ENCODE assay signal across 8 cellular contexts in genomic region chr2:195658541-195658890, GRCh38. TPM values are rescaled to one million over a fixed set of nuclear protein-coding genes. Genes with fewer than 3 reads are reported as not detected.
DNase-seq lines count a peak whose midpoint lies in the region; ATAC-seq lines count a peak whose summit lies in the region.

No MANE protein-coding gene starts in this region.

- intact Hi-C loops in activated T-helper 1 cell treated with anti-CD3 and anti-CD28 coated beads, Interleukin-12 subunit alpha, Interleukin-12 subunit beta, Interleukin-2, Interleukin-4 antibody, amounts not matched to agents 30 ng/mL and 10 ng/mL and 1 ng/mL, durations not matched to agents 14 hours and 24 hours and 36 hours (cut with micrococcal nuclease): loop anchor here (5.0 kb wide), 5 partner anchors 251 to 1269 kb away; partner anchors contain the start of gene PGAP1
- intact Hi-C loops in right cardiac atrium (cut with DNase I): loop anchor here in 3 of 4 donors (5.0 to 10.0 kb wide), 3 partner anchors 74 to 84 kb away; no protein-coding TSS in a partner anchor

- H3K4me3 ChIP-seq in right cardiac atrium (ENCODE audit: low read length): peak overlapping the region; percentile 92

- DNase-seq in NOMO-1 treated with DMSO at 0.1 percent for 48 hours (lab: John Stamatoyannopoulos, UW; ENCODE audit: unreplicated experiment) (peak; percentile 54), NOMO-1 (lab: John Stamatoyannopoulos, UW; ENCODE audit: unreplicated experiment in 2 of 2) (no peak), NCI-H146 treated with DMSO at 0.1 percent for 48 hours (lab: John Stamatoyannopoulos, UW; ENCODE audit: unreplicated experiment) (peak; percentile 3), right cardiac atrium (no peak), smooth muscle cell of the brain vasculature (ENCODE audit: low read depth, low spot score) (peak; percentile 45), germinal center (ENCODE audit: low spot score) (no peak)
- no peak for DNase-seq in activated T-helper 1 cell treated with anti-CD3 and anti-CD28 coated beads, Interleukin-12 subunit alpha, Interleukin-12 subunit beta, Interleukin-2, Interleukin-4 antibody, amounts not matched to agents 30 ng/mL and 10 ng/mL and 1 ng/mL, durations not matched to agents 14 hours and 24 hours and 36 hours (ENCODE audit: low spot score)

- H3K4me3 Mint-ChIP-seq in activated T-helper 1 cell treated with anti-CD3 and anti-CD28 coated beads, Interleukin-12 subunit alpha, Interleukin-12 subunit beta, Interleukin-2, Interleukin-4 antibody, amounts not matched to agents 30 ng/mL and 10 ng/mL and 1 ng/mL, durations not matched to agents 14 hours and 24 hours and 36 hours: peak overlapping the region; percentile 99

- no peaks in the 10 kb centered on the region for H3K4me1 ChIP-seq in right cardiac atrium (ENCODE audit: control insufficient read depth, insufficient read depth, low read length)

- peaks cover 29% of the 10 kb centered on the region for H3K36me3 Mint-ChIP-seq in activated T-helper 1 cell treated with anti-CD3 and anti-CD28 coated beads, Interleukin-12 subunit alpha, Interleukin-12 subunit beta, Interleukin-2, Interleukin-4 antibody, amounts not matched to agents 30 ng/mL and 10 ng/mL and 1 ng/mL, durations not matched to agents 14 hours and 24 hours and 36 hours (ENCODE audit: low read depth)

- no peak overlapping the region for H3K27ac ChIP-seq in right cardiac atrium (ENCODE audit: low read length)

- no peaks in the 10 kb centered on the region for H3K9me3 Mint-ChIP-seq in activated T-helper 1 cell treated with anti-CD3 and anti-CD28 coated beads, Interleukin-12 subunit alpha, Interleukin-12 subunit beta, Interleukin-2, Interleukin-4 antibody, amounts not matched to agents 30 ng/mL and 10 ng/mL and 1 ng/mL, durations not matched to agents 14 hours and 24 hours and 36 hours

- ATAC-seq in right cardiac atrium (no peak), HG03521 (IDR thresholded peaks at IDR 0.05; ENCODE audit: unreplicated experiment) (no peak)

- WGBS in right cardiac atrium: 0% methylated on average over 1 of the region's 1 CpG

- peaks cover 42% of the 10 kb centered on the region for H3K4me1 Mint-ChIP-seq in activated T-helper 1 cell treated with anti-CD3 and anti-CD28 coated beads, Interleukin-12 subunit alpha, Interleukin-12 subunit beta, Interleukin-2, Interleukin-4 antibody, amounts not matched to agents 30 ng/mL and 10 ng/mL and 1 ng/mL, durations not matched to agents 14 hours and 24 hours and 36 hours (ENCODE audit: low read depth)

- H3K27me3 Mint-ChIP-seq in activated T-helper 1 cell treated with anti-CD3 and anti-CD28 coated beads, Interleukin-12 subunit alpha, Interleukin-12 subunit beta, Interleukin-2, Interleukin-4 antibody, amounts not matched to agents 30 ng/mL and 10 ng/mL and 1 ng/mL, durations not matched to agents 14 hours and 24 hours and 36 hours (ENCODE audit: insufficient read depth): no peaks in the 10 kb centered on the region

- no peaks in the 10 kb centered on the region for H3K27me3 ChIP-seq in right cardiac atrium (ENCODE audit: control insufficient read depth, insufficient read depth)

- H3K9me3 ChIP-seq in right cardiac atrium (ENCODE audit: control insufficient read depth, low read length): no peaks in the 10 kb centered on the region

- peak overlapping the region; percentile 99 for H3K27ac Mint-ChIP-seq in activated T-helper 1 cell treated with anti-CD3 and anti-CD28 coated beads, Interleukin-12 subunit alpha, Interleukin-12 subunit beta, Interleukin-2, Interleukin-4 antibody, amounts not matched to agents 30 ng/mL and 10 ng/mL and 1 ng/mL, durations not matched to agents 14 hours and 24 hours and 36 hours

RNA-seq across cellular contexts. Expression of gene SLC39A10, which starts 1.5 kb away (rescaled TPM):
- total RNA-seq in activated T-helper 1 cell treated with anti-CD3 and anti-CD28 coated beads, Interleukin-12 subunit alpha, Interleukin-12 subunit beta, Interleukin-2, Interleukin-4 antibody, amounts not matched to agents 30 ng/mL and 10 ng/mL and 1 ng/mL, durations not matched to agents 14 hours and 24 hours and 36 hours: 32.4 and 32.5 TPM in 2 replicates
- total RNA-seq in right cardiac atrium: 10 to 100 TPM; 13.3 to 17.9 (median 14.5) TPM
- polyA plus RNA-seq in right cardiac atrium: 4.3 TPM

Comparison
In these comparisons a context has a peak if more than half of its experiments do, and no peak if none do; other contexts are left out.
1. DNase-seq: peak in NOMO-1 treated with DMSO at 0.1 percent for 48 hours (single experiment), NCI-H146 treated with DMSO at 0.1 percent for 48 hours (single experiment) and smooth muscle cell of the brain vasculature (single experiment); none in NOMO-1 (0 of 2), activated T-helper 1 cell treated with anti-CD3 and anti-CD28 coated beads, Interleukin-12 subunit alpha, Interleukin-12 subunit beta, Interleukin-2, Interleukin-4 antibody, amounts not matched to agents 30 ng/mL and 10 ng/mL and 1 ng/mL, durations not matched to agents 14 hours and 24 hours and 36 hours (single experiment), right cardiac atrium (0 of 3) and germinal center (single experiment).